10 cellular contexts compared by ENCODE assay signal in the genomic region with DNA sequence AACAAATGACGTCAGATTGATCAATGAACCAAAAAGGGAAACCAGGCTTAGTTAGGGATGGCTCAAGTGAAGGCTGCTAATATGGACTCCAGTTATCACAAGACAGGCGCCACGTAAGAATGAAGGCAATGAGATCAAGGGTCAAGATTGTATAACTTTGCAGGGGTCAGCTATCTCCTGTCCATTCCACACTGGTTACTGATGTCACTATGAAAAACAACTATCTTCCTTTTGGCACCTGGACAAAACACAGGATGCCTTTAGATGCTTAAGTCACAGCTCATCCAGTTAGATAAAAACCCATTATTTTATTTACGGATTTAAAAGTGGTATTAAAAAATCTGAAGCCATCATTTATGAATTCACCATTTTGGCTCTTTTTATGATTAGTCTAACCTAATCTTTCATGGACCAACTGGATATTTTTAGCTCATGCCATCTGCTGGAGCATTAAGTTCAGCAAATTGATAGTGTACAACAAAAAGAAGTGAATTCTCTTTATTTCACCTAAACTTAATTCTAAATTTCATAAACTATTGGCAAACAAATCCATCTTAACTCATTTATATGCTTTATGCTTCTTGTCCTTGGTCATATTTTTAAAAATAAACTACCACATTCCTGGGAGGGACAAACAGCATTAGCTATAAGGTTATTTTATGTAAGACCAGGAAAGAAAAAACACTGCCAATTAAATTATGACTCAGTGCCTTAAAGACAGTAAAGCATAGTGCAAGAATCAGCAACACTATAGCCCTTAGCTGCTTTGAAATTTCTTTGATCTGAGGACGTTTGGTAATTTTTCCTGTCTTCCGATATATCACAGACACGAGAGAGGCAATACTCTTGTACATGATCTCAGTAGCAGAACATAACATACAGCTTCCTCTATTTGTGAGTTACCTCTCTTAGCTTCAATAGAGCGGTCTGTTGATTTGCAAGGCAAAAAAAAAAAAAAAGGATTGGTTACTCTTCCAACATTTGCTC. TPM values are rescaled to one million over a fixed set of nuclear protein-coding genes. Genes with fewer than 3 reads are reported as not detected.
DNase-seq lines count a peak whose midpoint lies in the region; ATAC-seq lines count a peak whose summit lies in the region.
"Had no signal": no experiment of that assay in that cellular context is flagged by ENCODE, and none has a peak within 500 bp of the region (broad histone marks: within the 10 kb centered on the region; RNA-seq: fewer than 3 reads in every experiment).

No MANE protein-coding gene starts in this region.

- peak; percentile 35 for DNase-seq in Caki2 (ENCODE audit: low read depth)
- no peak for DNase-seq in activated naive CD8-positive, alpha-beta T cell treated with anti-CD3 and anti-CD28 coated beads for 36 hours
- no peak for DNase-seq in left lobe of liver (ENCODE audit: low spot score)
- DNase-seq in stimulated activated CD4-positive, alpha-beta T cell treated with anti-CD3 and anti-CD28 coated beads, Interleukin-2, amount 100 ng/mL, for 48 hours = no peak
- DNase-seq in glomerular visceral epithelial cell (ENCODE audit: extremely low spot score) = no peak
- no peak for DNase-seq in NCI-H1105 (lab: John Stamatoyannopoulos, UW)
- DNase-seq: activated CD4-positive, CD25-positive, alpha-beta regulatory T cell treated with anti-CD3 and anti-CD28 coated beads, Interleukin-2, amount 50 U/mL, for 72 hours had no signal

- H3K36me3 Mint-ChIP-seq in activated naive CD8-positive, alpha-beta T cell treated with anti-CD3 and anti-CD28 coated beads for 36 hours = peaks cover 53% of the 10 kb centered on the region

- in situ Hi-C loops in Caki2 (cut with HindIII; ENCODE audit: low pct_unique_long_range_greater_than_20kb, low sequenced_read_pairs) = no loop called here

- ATAC-seq in HG03175 (IDR thresholded peaks at IDR 0.05; ENCODE audit: unreplicated experiment) (peak; percentile 51), left lobe of liver (peak; percentile 23), HG02973 (IDR thresholded peaks at IDR 0.05; ENCODE audit: unreplicated experiment) (no peak)

- H3K4me3 Mint-ChIP-seq in activated naive CD8-positive, alpha-beta T cell treated with anti-CD3 and anti-CD28 coated beads for 36 hours = peak overlapping the region; percentile 43
- H3K4me3 Mint-ChIP-seq: neural crest cell had no signal

- H3K27ac Mint-ChIP-seq in activated naive CD8-positive, alpha-beta T cell treated with anti-CD3 and anti-CD28 coated beads for 36 hours = peak overlapping the region; percentile 74

- peaks cover 4% of the 10 kb centered on the region for H3K9me3 Mint-ChIP-seq in activated naive CD8-positive, alpha-beta T cell treated with anti-CD3 and anti-CD28 coated beads for 36 hours

- peaks cover 56% of the 10 kb centered on the region for H3K4me1 Mint-ChIP-seq in activated naive CD8-positive, alpha-beta T cell treated with anti-CD3 and anti-CD28 coated beads for 36 hours

- H3K27me3 Mint-ChIP-seq in activated naive CD8-positive, alpha-beta T cell treated with anti-CD3 and anti-CD28 coated beads for 36 hours = no peaks in the 10 kb centered on the region

RNA-seq across cellular contexts. Expression of gene DHX15, which starts 27.0 kb away (rescaled TPM):
- 159 and 170 TPM in 2 replicates for total RNA-seq in Caki2 (2014; rRNA removed; shearing (Covaris generic); ENCODE audit: low replicate concordance)
- 100 to 1,000 TPM; 231 to 236 TPM for total RNA-seq in activated naive CD8-positive, alpha-beta T cell treated with anti-CD3 and anti-CD28 coated beads for 36 hours
- total RNA-seq in left lobe of liver = 29.2 TPM
